ENCODE assay signal across 10 cellular contexts in genomic region chr3:36989568-36989967, GRCh38. TPM values are rescaled to one million over a fixed set of nuclear protein-coding genes. Genes with fewer than 3 reads are reported as not detected.
DNase-seq lines count a peak whose midpoint lies in the region; TF ChIP-seq lines count a peak whose summit lies in the region.
"Had no signal": no experiment of that assay in that cellular context is flagged by ENCODE, and none has a peak within 500 bp of the region (broad histone marks: within the 10 kb centered on the region; RNA-seq: fewer than 3 reads in every experiment).

No MANE protein-coding gene starts in this region.

- no peak for TF ChIP-seq CTCF in neural cell (IDR thresholded peaks at IDR 0.05; ENCODE audit: poor library complexity, severe bottlenecking)
- no peak for TF ChIP-seq CTCF in GM10248 (IDR thresholded peaks at IDR 0.05; ENCODE audit: control extremely low read depth, extremely low read depth, low read depth, missing control alignments)

- DNase-seq in CD4-positive, alpha-beta memory T cell, result no peak
- DNase-seq in NCI-H2081 treated with DMSO at 0.1 percent for 48 hours (lab: John Stamatoyannopoulos, UW) (no peak), GM10248 (ENCODE audit: extremely low spot score) (no peak), NCI-H2029 (lab: John Stamatoyannopoulos, UW) (no peak)
- DNase-seq in activated CD4-positive, CD25-positive, alpha-beta regulatory T cell (lab: John Stamatoyannopoulos, UW), result no peak
- DNase-seq: SJCRH30 had no signal

- no peaks in the 10 kb centered on the region for H3K27me3 ChIP-seq in CD4-positive, alpha-beta memory T cell (ENCODE audit: insufficient read depth, low read length)
- H3K27me3 ChIP-seq in HUES64 (ENCODE audit: insufficient read depth, low read length) (no peaks in the 10 kb centered on the region), duodenal mucosa (ENCODE audit: control insufficient read depth in 1 of 2, insufficient read depth in 2 of 2, low read length in 2 of 2) (no peaks in the 10 kb centered on the region), neural cell (ENCODE audit: insufficient read depth, low read depth, low read length) (no peaks in the 10 kb centered on the region)
- H3K27me3 ChIP-seq: SJCRH30 had no signal

- H3K27ac Mint-ChIP-seq in CD4-positive, alpha-beta memory T cell, result peak overlapping the region in 6 of 7 donors; percentile 36 to 76 (median 70)

- H3K79me2 ChIP-seq in neural cell (replicated peaks; ENCODE audit: insufficient read depth, low read length), result peaks cover 51% of the 10 kb centered on the region

- H3K9ac ChIP-seq in HUES64 (ENCODE audit: low read depth, low read length) (no peak overlapping the region), duodenal mucosa (ENCODE audit: low read depth in 1 of 2, low read length in 2 of 2) (no peak overlapping the region), neural cell (ENCODE audit: low read length) (peak overlapping the region; percentile 4)

- peak overlapping the region; percentile 52 for H3K27ac ChIP-seq in CD4-positive, alpha-beta memory T cell (ENCODE audit: low read depth, low read length)
- H3K27ac ChIP-seq in HUES64 (ENCODE audit: low read depth, low read length), result no peak overlapping the region
- H3K27ac ChIP-seq in duodenal mucosa (ENCODE audit: low read depth, low read length), result no peak overlapping the region
- no peak overlapping the region for H3K27ac ChIP-seq in neural cell (ENCODE audit: low read length)
- H3K27ac ChIP-seq: SJCRH30 had no signal

- H3K9me3 ChIP-seq in CD4-positive, alpha-beta memory T cell (ENCODE audit: control insufficient read depth in 1 of 2, low read length in 2 of 2), result no peaks in the 10 kb centered on the region
- H3K9me3 ChIP-seq in HUES64 (ENCODE audit: insufficient read depth, low read depth, low read length) (no peaks in the 10 kb centered on the region), duodenal mucosa (ENCODE audit: control insufficient read depth in 1 of 2, low read length in 2 of 2) (no peaks in the 10 kb centered on the region), neural cell (ENCODE audit: low read length) (no peaks in the 10 kb centered on the region)
- H3K9me3 ChIP-seq: SJCRH30 had no signal

- peak overlapping the region in 7 of 8 donors; percentile 28 to 80 (median 64) for H3K4me3 Mint-ChIP-seq in CD4-positive, alpha-beta memory T cell

- H3K4me2 ChIP-seq in neural cell (ENCODE audit: low read length), result peak overlapping the region; percentile 82

- no peaks in the 10 kb centered on the region for H4K20me1 ChIP-seq in neural cell (ENCODE audit: insufficient read depth)

- intact Hi-C loops in CD4-positive, alpha-beta memory T cell (cut with micrococcal nuclease), result no loop called here

- no peaks in the 10 kb centered on the region for H3K9me2 ChIP-seq in neural cell (ENCODE audit: insufficient read depth, low read length)

- TF ChIP-seq EP300 in neural cell (conservative IDR thresholded peaks at IDR 0.05; ENCODE audit: poor library complexity, severe bottlenecking), result no peak

- no peak overlapping the region for H2AFZ ChIP-seq in neural cell (ENCODE audit: low read depth, low read length)

- H3F3A ChIP-seq in neural cell (ENCODE audit: insufficient read depth, low read length, poor library complexity, severe bottlenecking), result no peaks in the 10 kb centered on the region

- H3K4me1 Mint-ChIP-seq in CD4-positive, alpha-beta memory T cell, result peaks cover 24 to 38% (median 34%) of the 10 kb centered on the region in 4 donors

- peaks cover 57% of the 10 kb centered on the region for H3K4me1 ChIP-seq in CD4-positive, alpha-beta memory T cell (ENCODE audit: insufficient read depth, low read length)
- peaks cover 31% of the 10 kb centered on the region for H3K4me1 ChIP-seq in HUES64 (ENCODE audit: insufficient read depth, low read length)
- H3K4me1 ChIP-seq in duodenal mucosa (ENCODE audit: control insufficient read depth in 1 of 2, insufficient read depth in 2 of 2, low read length in 2 of 2), result peaks cover 41 to 45% of the 10 kb centered on the region in 2 donors

- H3K36me3 ChIP-seq in CD4-positive, alpha-beta memory T cell (ENCODE audit: insufficient read depth, low read length), result peaks cover 24% of the 10 kb centered on the region
- H3K36me3 ChIP-seq in HUES64 (ENCODE audit: insufficient read depth, low read length) (peaks cover 67% of the 10 kb centered on the region), duodenal mucosa (ENCODE audit: control insufficient read depth in 1 of 2, insufficient read depth in 2 of 2, low read length in 2 of 2) (peaks cover 24 to 28% of the 10 kb centered on the region in 2 donors), neural cell (ENCODE audit: insufficient read depth, low read length) (peaks cover 8% of the 10 kb centered on the region)

- H3K9me3 Mint-ChIP-seq in CD4-positive, alpha-beta memory T cell, result no peaks in the 10 kb centered on the region

- POLR2A ChIA-PET in CD4-positive, alpha-beta memory T cell (lab: Charles Lee; ENCODE audit: partially characterized antibody), result interaction anchor here (0.9 to 6.6 kb wide), 2 partner anchors 9 to 45 kb away, joined by 3 to 74 read pairs; partner anchors contain the start of gene TRANK1
- POLR2A ChIA-PET in GM10248 (lab: Yijun Ruan, JAX), result interaction anchor here (1.6 kb wide), 1 partner anchor 16 kb away, joined by 4 read pairs; no protein-coding TSS in a partner anchor

- peaks cover 33 to 45% of the 10 kb centered on the region in 2 donors for H3K36me3 Mint-ChIP-seq in CD4-positive, alpha-beta memory T cell

- peak overlapping the region in 1 of 2 donors; percentile 1 for H3K4me3 ChIP-seq in CD4-positive, alpha-beta memory T cell (ENCODE audit: low read length in 2 of 2)
- H3K4me3 ChIP-seq in HUES64 (ENCODE audit: low read length) (peak overlapping the region; percentile 70), duodenal mucosa (ENCODE audit: low read depth in 1 of 2, low read length in 2 of 2) (peak overlapping the region; percentile 25 to 26), neural cell (ENCODE audit: low read length) (peak overlapping the region; percentile 82)
- H3K4me3 ChIP-seq: SJCRH30, skin epidermis had no signal

- no peak for TF ChIP-seq RAD21 in neural cell (conservative IDR thresholded peaks at IDR 0.05)

- no peaks in the 10 kb centered on the region for H3K27me3 Mint-ChIP-seq in CD4-positive, alpha-beta memory T cell

- CTCF ChIA-PET in CD4-positive, alpha-beta memory T cell (lab: Charles Lee; ENCODE audit: partially characterized antibody), result interaction anchor here (0.6 to 6.6 kb wide), 6 partner anchors 16 to 206 kb away, joined by 3 to 54 read pairs (median 4); no protein-coding TSS in a partner anchor
- CTCF ChIA-PET in GM10248 (lab: Yijun Ruan, JAX), result interaction anchor here (0.7 to 2.1 kb wide), 3 partner anchors 11 to 74 kb away, joined by 3 to 15 read pairs (median 3); no protein-coding TSS in a partner anchor

TF ChIP-seq in neural cell, 6 proteins besides CTCF, POLR2A, EP300 and RAD21:
- TF ChIP-seq REST (IDR thresholded peaks at IDR 0.05; ENCODE audit: borderline replicate concordance) (no peak), TAF1 (IDR thresholded peaks at IDR 0.05; ENCODE audit: low read depth) (no peak), SMC3 (conservative IDR thresholded peaks at IDR 0.05; ENCODE audit: poor library complexity) (no peak), EZH2 (IDR thresholded peaks at IDR 0.05; ENCODE audit: borderline replicate concordance, insufficient read depth, low read length, poor library complexity, severe bottlenecking) (no peak), POLR2AphosphoS5 (IDR thresholded peaks at IDR 0.05) (no peak)

RNA-seq across cellular contexts. Expression of gene EPM2AIP1, which starts 3.4 kb away (rescaled TPM):
- total RNA-seq in CD4-positive, alpha-beta memory T cell, result 10 to 100 TPM; 46.3 to 47.0 TPM
- 10 to 100 TPM in 1 of 2 donors, 1 to 10 TPM in 1; 9.1 to 10.0 TPM for polyA plus RNA-seq in CD4-positive, alpha-beta memory T cell
- 7.5 TPM for polyA plus RNA-seq in HUES64 (2013, experiment 1 of 2)
- polyA plus RNA-seq in HUES64 (2013, experiment 2 of 2), result 6.9 TPM
- polyA plus RNA-seq in neural cell, result 38.1 and 41.4 TPM in 2 replicates
- 88.2 and 90.3 TPM in 2 replicates for polyA minus RNA-seq in neural cell

RNA-seq across cellular contexts. Expression of gene MLH1, which starts 3.8 kb away (rescaled TPM):
- total RNA-seq in CD4-positive, alpha-beta memory T cell, result 10 to 100 TPM; 30.3 to 33.8 TPM
- 10 to 100 TPM; 15.6 to 18.9 TPM for polyA plus RNA-seq in CD4-positive, alpha-beta memory T cell
- polyA plus RNA-seq in HUES64 (2013, experiment 1 of 2), result 51.6 TPM
- polyA plus RNA-seq in HUES64 (2013, experiment 2 of 2), result 53.3 TPM
- polyA plus RNA-seq in neural cell, result 73.7 and 76.1 TPM in 2 replicates
- 66.4 and 74.0 TPM in 2 replicates for polyA minus RNA-seq in neural cell

RNA-seq across cellular contexts. Expression of gene TRANK1, which starts 44.7 kb away (rescaled TPM):
- total RNA-seq in CD4-positive, alpha-beta memory T cell, result 100 to 1,000 TPM; 151 to 155 TPM
- 10 to 100 TPM in 1 of 2 donors, 1 to 10 TPM in 1; 9.6 to 43.9 TPM for polyA plus RNA-seq in CD4-positive, alpha-beta memory T cell
- polyA plus RNA-seq in HUES64 (2013, experiment 1 of 2), result 2.8 TPM
- polyA plus RNA-seq in HUES64 (2013, experiment 2 of 2), result 5.7 TPM
- polyA plus RNA-seq in neural cell, result 11.6 and 15.5 TPM in 2 replicates
- polyA minus RNA-seq in neural cell, result 29.0 and 30.3 TPM in 2 replicates
